18 cellular contexts compared by ENCODE assay signal in the genomic region with DNA sequence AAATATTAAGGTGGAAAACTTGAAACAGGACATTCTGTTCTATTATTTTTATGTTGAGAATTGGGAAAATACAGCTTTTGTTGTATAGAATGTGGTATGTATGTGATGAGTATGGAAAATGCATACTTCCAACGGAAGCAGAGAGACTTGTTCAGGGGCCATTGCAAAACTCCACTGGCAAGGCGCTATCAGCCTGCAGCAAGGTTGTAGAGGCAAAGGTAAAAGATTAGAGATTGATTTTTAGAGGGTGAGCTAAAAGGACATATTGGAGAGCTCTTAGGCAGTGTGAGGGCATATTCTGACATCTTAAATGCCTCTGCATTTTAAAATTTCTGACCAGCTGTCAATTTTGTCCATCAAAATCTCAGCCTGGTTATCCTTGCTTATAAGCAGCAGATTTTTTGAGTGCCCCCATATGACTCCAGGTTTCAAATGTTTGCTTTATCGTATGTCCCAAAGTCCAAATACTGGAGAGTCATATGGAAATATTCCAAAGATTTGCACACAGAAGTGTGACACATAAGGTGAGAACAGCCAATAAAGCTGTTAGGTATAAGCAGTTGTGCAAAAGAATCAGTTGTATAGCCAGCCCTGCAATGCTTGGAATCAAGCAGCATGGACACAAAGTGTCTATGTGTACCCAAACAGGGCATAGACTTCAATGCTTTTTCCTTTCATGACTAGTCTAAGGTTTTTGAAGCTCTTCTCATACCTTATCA.
DNase-seq lines count a peak whose midpoint lies in the region; TF ChIP-seq lines count a peak whose summit lies in the region.
"Had no signal": no experiment of that assay in that cellular context is flagged by ENCODE, and none has a peak within 500 bp of the region (broad histone marks: within the 10 kb centered on the region; RNA-seq: fewer than 3 reads in every experiment).

No MANE protein-coding gene starts in this region.

- 39% methylated on average over 3 of the region's 3 CpGs for WGBS in liver

- H3K27ac Mint-ChIP-seq in progenitor cell of endocrine pancreas = peak overlapping the region; percentile 11
- H3K27ac Mint-ChIP-seq: B cell; CD4-positive, alpha-beta T cell; CD8-positive, alpha-beta T cell had no signal

- H3K9me3 Mint-ChIP-seq in progenitor cell of endocrine pancreas (ENCODE audit: low read depth) = no peaks in the 10 kb centered on the region
- H3K9me3 Mint-ChIP-seq: CD4-positive, alpha-beta T cell; CD8-positive, alpha-beta T cell had no signal

- H3K36me3 ChIP-seq in liver (ENCODE audit: control insufficient read depth in 4 of 4, insufficient read depth in 3 of 4, low read depth in 1 of 4, low read length in 3 of 4) = no peaks in the 10 kb centered on the region
- H3K36me3 ChIP-seq: BLaER1 treated with 17β-estradiol and CSF1 and Interleukin-3, amounts not matched to agents 10 nM and 100 nM had no signal

- no peak overlapping the region for H3K4me3 Mint-ChIP-seq in progenitor cell of endocrine pancreas (ENCODE audit: low read depth)
- H3K4me3 Mint-ChIP-seq: B cell; CD4-positive, alpha-beta T cell; CD8-positive, alpha-beta T cell had no signal

- H3K27me3 Mint-ChIP-seq in progenitor cell of endocrine pancreas = no peaks in the 10 kb centered on the region
- H3K27me3 Mint-ChIP-seq: B cell; CD4-positive, alpha-beta T cell had no signal

- no peak overlapping the region for H3K27ac ChIP-seq in liver (ENCODE audit: low read depth in 1 of 2, low read length in 2 of 2)
- H3K27ac ChIP-seq: 22Rv1; BLaER1 treated with 17β-estradiol and CSF1 and Interleukin-3, amounts not matched to agents 10 nM and 100 nM; C4-2B had no signal

- no peaks in the 10 kb centered on the region for H3K9me3 ChIP-seq in liver (ENCODE audit: control insufficient read depth in 4 of 4, low read length in 3 of 4)
- H3K9me3 ChIP-seq: BLaER1 treated with 17β-estradiol and CSF1 and Interleukin-3, amounts not matched to agents 10 nM and 100 nM; Caco-2 had no signal

- no peak for TF ChIP-seq CTCF in liver (IDR thresholded peaks at IDR 0.05; ENCODE audit: low read depth, low read length, missing input control)
- no peak for TF ChIP-seq CTCF in progenitor cell of endocrine pancreas (IDR thresholded peaks at IDR 0.05; ENCODE audit: unreplicated experiment)

- H3K9ac ChIP-seq in liver (ENCODE audit: low read depth in 1 of 2, low read length in 2 of 2) = no peak overlapping the region
- H3K9ac ChIP-seq: BLaER1 treated with 17β-estradiol and CSF1 and Interleukin-3, amounts not matched to agents 10 nM and 100 nM had no signal

- peak in 1 of 2 donors; percentile 25 for TF ChIP-seq RAD21 in liver (IDR thresholded peaks at IDR 0.05)

- H3K36me3 Mint-ChIP-seq in progenitor cell of endocrine pancreas (ENCODE audit: insufficient read depth) = no peaks in the 10 kb centered on the region
- H3K36me3 Mint-ChIP-seq: CD8-positive, alpha-beta T cell had no signal

- DNase-seq in NCI-H146 (lab: John Stamatoyannopoulos, UW) = peak; percentile 12
- no peak for DNase-seq in NCI-H146 treated with DMSO at 0.1 percent for 48 hours (lab: John Stamatoyannopoulos, UW; ENCODE audit: unreplicated experiment)
- no peak for DNase-seq in progenitor cell of endocrine pancreas (ENCODE audit: low spot score, unreplicated experiment)
- no peak for DNase-seq in putamen (ENCODE audit: low spot score)
- DNase-seq in activated effector memory CD4-positive, alpha-beta T cell treated with Interleukin-2 at 50 U/mL for 16 hours = no peak
- no peak for DNase-seq in AML-193 (lab: John Stamatoyannopoulos, UW)
- DNase-seq: ACHN; Caco-2; Calu3; CD4-positive, alpha-beta T cell; CD8-positive, alpha-beta T cell; DMS79 treated with DMSO at 0.1 percent for 48 hours; GF-D8 had no signal

- H3K4me1 ChIP-seq in liver (ENCODE audit: control insufficient read depth in 4 of 4, insufficient read depth in 4 of 4, low read length in 3 of 4) = peaks cover 1 to 19% (median 13%) of the 10 kb centered on the region in 4 donors
- H3K4me1 ChIP-seq: BLaER1 treated with 17β-estradiol and CSF1 and Interleukin-3, amounts not matched to agents 10 nM and 100 nM; Caco-2 had no signal

- no peak overlapping the region for H3K4me3 ChIP-seq in liver (ENCODE audit: low read depth in 1 of 3, low read length in 3 of 3)
- H3K4me3 ChIP-seq: BLaER1 treated with 17β-estradiol and CSF1 and Interleukin-3, amounts not matched to agents 10 nM and 100 nM had no signal

- peaks cover 14% of the 10 kb centered on the region for H3K4me1 Mint-ChIP-seq in progenitor cell of endocrine pancreas (ENCODE audit: low read depth)
- H3K4me1 Mint-ChIP-seq: B cell had no signal

- H3K27me3 ChIP-seq in liver (ENCODE audit: control insufficient read depth in 4 of 4, insufficient read depth in 4 of 4, low read length in 3 of 4) = no peaks in the 10 kb centered on the region
- H3K27me3 ChIP-seq: BLaER1 treated with 17β-estradiol and CSF1 and Interleukin-3, amounts not matched to agents 10 nM and 100 nM had no signal

TF ChIP-seq in liver, 16 proteins besides CTCF, POLR2A, EP300 and RAD21:
- TF ChIP-seq REST (IDR thresholded peaks at IDR 0.05) (peak; percentile 21), MAX (IDR thresholded peaks at IDR 0.05) (no peak), RXRA (IDR thresholded peaks at IDR 0.05) (peak; percentile 65 to 70), HNF4A (conservative IDR thresholded peaks at IDR 0.05) (peak; percentile 70 to 77), JUND (IDR thresholded peaks at IDR 0.05) (no peak), ATF3 (IDR thresholded peaks at IDR 0.05) (peak; percentile 19), HNF4G (IDR thresholded peaks at IDR 0.05) (peak; percentile 27), TAF1 (conservative IDR thresholded peaks at IDR 0.05) (no peak), FOXA2 (IDR thresholded peaks at IDR 0.05) (no peak), ZBTB33 (IDR thresholded peaks at IDR 0.05) (no peak), YY1 (IDR thresholded peaks at IDR 0.05) (peak; percentile 78), NR2F2 (IDR thresholded peaks at IDR 0.05) (no peak), FOXA1 (IDR thresholded peaks at IDR 0.05) (no peak), GABPA (IDR thresholded peaks at IDR 0.05 in 1 of 2, conservative IDR thresholded peaks at IDR 0.05 in 1 of 2) (no peak), SP1 (IDR thresholded peaks at IDR 0.05) (peak; percentile 50), EGR1 (IDR thresholded peaks at IDR 0.05; ENCODE audit: low read depth in 2 of 2) (no peak)
TF ChIP-seq in liver: peak in this region for 7.
